Comparison of ENCODE assay signal across 8 cellular contexts in genomic region chr13:46667687-46668281, GRCh38.
DNase-seq lines count a peak whose midpoint lies in the region; ATAC-seq lines count a peak whose summit lies in the region.

No MANE protein-coding gene starts in this region.

- no peaks in the 10 kb centered on the region for H3K9me3 ChIP-seq in mucosa of rectum (ENCODE audit: control insufficient read depth in 2 of 2, low read length in 2 of 2)

- peaks cover 2% of the 10 kb centered on the region in 2 donors for H3K36me3 ChIP-seq in mucosa of rectum (ENCODE audit: control insufficient read depth in 2 of 2, insufficient read depth in 2 of 2, low read length in 2 of 2)

- peaks cover 11 to 25% of the 10 kb centered on the region in 2 donors for H3K4me1 ChIP-seq in mucosa of rectum (ENCODE audit: control insufficient read depth in 2 of 2, insufficient read depth in 2 of 2, low read length in 2 of 2)

- H3K27ac Mint-ChIP-seq in T-helper 2 cell treated with Interferon-gamma antibody and Interleukin-4, amounts not matched to agents 5 μg/mL and 100 μg/mL, for 36 hours = peak overlapping the region; percentile 91

- no peaks in the 10 kb centered on the region for H3K27me3 ChIP-seq in mucosa of rectum (ENCODE audit: control insufficient read depth in 2 of 2, insufficient read depth in 2 of 2, low read length in 2 of 2)

- H3K4me3 ChIP-seq in mucosa of rectum (ENCODE audit: low read length in 2 of 2) = peak overlapping the region; percentile 26 to 55

- ATAC-seq in GM18498 (IDR thresholded peaks at IDR 0.05; ENCODE audit: unreplicated experiment) (peak; percentile 63), HG02610 (IDR thresholded peaks at IDR 0.05; ENCODE audit: unreplicated experiment) (peak; percentile 47)

- peak overlapping the region; percentile 86 for H3K4me3 Mint-ChIP-seq in T-helper 2 cell treated with Interferon-gamma antibody and Interleukin-4, amounts not matched to agents 5 μg/mL and 100 μg/mL, for 36 hours

- peak overlapping the region; percentile 10 to 52 for H3K27ac ChIP-seq in mucosa of rectum (ENCODE audit: low read depth in 2 of 2, low read length in 2 of 2)

- DNase-seq in T-helper 2 cell treated with Interferon-gamma antibody and Interleukin-4, amounts not matched to agents 5 μg/mL and 100 μg/mL, for 36 hours (ENCODE audit: low spot score) = no peak
- DNase-seq in NCI-H2196 (lab: John Stamatoyannopoulos, UW; ENCODE audit: unreplicated experiment) (no peak), SIG-M5 treated with dmso at 0.1 percent for 504 hours (lab: John Stamatoyannopoulos, UW; ENCODE audit: unreplicated experiment) (no peak), HuH-7 (ENCODE audit: low spot score) (no peak)
- no peak for DNase-seq in activated CD4-positive, CD25-positive, alpha-beta regulatory T cell treated with anti-CD3 and anti-CD28 coated beads, Interleukin-2, amount 50 U/mL, for 72 hours

- no peaks in the 10 kb centered on the region for H3K9me3 Mint-ChIP-seq in T-helper 2 cell treated with Interferon-gamma antibody and Interleukin-4, amounts not matched to agents 5 μg/mL and 100 μg/mL, for 36 hours

- peaks cover 43% of the 10 kb centered on the region for H3K4me1 Mint-ChIP-seq in T-helper 2 cell treated with Interferon-gamma antibody and Interleukin-4, amounts not matched to agents 5 μg/mL and 100 μg/mL, for 36 hours (ENCODE audit: low read depth)

- peaks cover 9% of the 10 kb centered on the region for H3K36me3 Mint-ChIP-seq in T-helper 2 cell treated with Interferon-gamma antibody and Interleukin-4, amounts not matched to agents 5 μg/mL and 100 μg/mL, for 36 hours (ENCODE audit: low read depth)

- no peaks in the 10 kb centered on the region for H3K27me3 Mint-ChIP-seq in T-helper 2 cell treated with Interferon-gamma antibody and Interleukin-4, amounts not matched to agents 5 μg/mL and 100 μg/mL, for 36 hours (ENCODE audit: low read depth)

- no peak overlapping the region for H3K9ac ChIP-seq in mucosa of rectum (ENCODE audit: low read depth in 1 of 2, low read length in 2 of 2)
